20 cellular contexts compared by ENCODE assay signal in genomic region chrX:150087612-150088011, GRCh38.
DNase-seq lines count a peak whose midpoint lies in the region; ATAC-seq and TF ChIP-seq lines count a peak whose summit lies in the region.
"Had no signal": no experiment of that assay in that cellular context is flagged by ENCODE, and none has a peak within 500 bp of the region (broad histone marks: within the 10 kb centered on the region; RNA-seq: fewer than 3 reads in every experiment).

No MANE protein-coding gene starts in this region.

- H3K4me3 ChIP-seq in breast epithelium (no peak overlapping the region), Panc1 (ENCODE audit: low read depth in 2 of 2, low read length in 2 of 2) (no peak overlapping the region), endodermal cell (ENCODE audit: low read length) (no peak overlapping the region), skeletal muscle tissue (ENCODE audit: low read length in 3 of 3) (no peak overlapping the region)
- H3K4me3 ChIP-seq in effector memory CD4-positive, alpha-beta T cell (ENCODE audit: insufficient read depth, low read depth, low read length, poor library complexity, severe bottlenecking), result no peak overlapping the region
- H3K4me3 ChIP-seq: MG63 had no signal

- intact Hi-C loops in MCF 10A (cut with micrococcal nuclease) (loop anchor here (5.0 kb wide), 1 partner anchor 115 kb away; no protein-coding TSS in a partner anchor), breast epithelium (cut with DNase I; ENCODE audit: low total_unique reads) (no loop called here), Panc1 (cut with micrococcal nuclease; ENCODE audit: unreplicated experiment) (no loop called here)

- peak; percentile 18 for DNase-seq in MCF 10A (ENCODE audit: unreplicated experiment)
- DNase-seq in breast epithelium (ENCODE audit: low spot score in 2 of 2), result no peak
- no peak for DNase-seq in Panc1 (ENCODE audit: low read depth, low spot score)
- DNase-seq in endodermal cell, result no peak
- no peak for DNase-seq in DMS 273 (lab: John Stamatoyannopoulos, UW; ENCODE audit: unreplicated experiment)
- DNase-seq in mesothelial cell of epicardium (ENCODE audit: low spot score in 2 of 2, unreplicated experiment in 2 of 2), result no peak
- no peak for DNase-seq in effector memory CD4-positive, alpha-beta T cell
- DNase-seq: CD4-positive, alpha-beta memory T cell; GOT3; MG63; NCI-H1092; NCI-H1436 treated with DMSO at 0.1 percent for 48 hours; NCI-H2029 treated with DMSO at 0.1 percent for 48 hours; NCI-H748 treated with DMSO at 0.1 percent for 48 hours; NK-92 treated with Interleukin-12 subunit alpha and Interleukin-12 subunit beta, amount 100 ng/mL, for 24 hours; OCI-M1; RPMI8226; SIG-M5 had no signal

- BruUV-seq in MCF 10A (replicated peaks; lab: Mats Ljungman, UMichigan), result no TSS peak
- BruUV-seq in Panc1 (replicated peaks; lab: Mats Ljungman, UMichigan), result no TSS peak

- in situ Hi-C loops in Panc1 (cut with HindIII; ENCODE audit: low pct_unique_long_range_greater_than_20kb, low sequenced_read_pairs), result no loop called here

- 84% methylated on average over 1 of the region's 2 CpGs; no CpG with 5 or more reads in 1 of the 2 experiments for WGBS in endodermal cell (ENCODE audit: insufficient coverage in 1 of 2, insufficient read length in 1 of 2), 2 experiments

- H3K4me3 Mint-ChIP-seq in MCF 10A (ENCODE audit: unreplicated experiment) (no peak overlapping the region), endodermal cell (no peak overlapping the region), mesothelial cell of epicardium (no peak overlapping the region)
- H3K4me3 Mint-ChIP-seq: CD4-positive, alpha-beta memory T cell had no signal

- H3K9ac ChIP-seq in endodermal cell (ENCODE audit: extremely low read depth, low read length, poor library complexity, severe bottlenecking) (no peak overlapping the region), skeletal muscle tissue (ENCODE audit: low read depth in 1 of 3, low read length in 3 of 3) (no peak overlapping the region)

- no peaks in the 10 kb centered on the region for H3K4me1 ChIP-seq in breast epithelium
- 0 out of 2 replicates have a peak, but pooled peaks cover 3% of the 10 kb centered on the region for H3K4me1 ChIP-seq in Panc1 (ENCODE audit: control insufficient read depth, insufficient read depth, low read length)
- H3K4me1 ChIP-seq in endodermal cell (ENCODE audit: control insufficient read depth, insufficient read depth, low read length), result no peaks in the 10 kb centered on the region
- peaks cover 11 to 19% (median 17%) of the 10 kb centered on the region in 3 donors for H3K4me1 ChIP-seq in skeletal muscle tissue (ENCODE audit: control insufficient read depth in 3 of 3, insufficient read depth in 3 of 3, low read length in 3 of 3)
- H3K4me1 ChIP-seq in effector memory CD4-positive, alpha-beta T cell (ENCODE audit: control insufficient read depth, insufficient read depth, low read length, poor library complexity, severe bottlenecking), result no peaks in the 10 kb centered on the region

- H3K27ac ChIP-seq in breast epithelium (no peak overlapping the region), Panc1 (ENCODE audit: low read length) (no peak overlapping the region), endodermal cell (ENCODE audit: low read depth, low read length) (no peak overlapping the region), skeletal muscle tissue (ENCODE audit: low read depth, low read length) (peak overlapping the region; percentile 71)
- H3K27ac ChIP-seq in effector memory CD4-positive, alpha-beta T cell (ENCODE audit: insufficient read depth, low read length, poor library complexity, severe bottlenecking), result no peak overlapping the region
- H3K27ac ChIP-seq: HL-60 had no signal

- H3K27me3 ChIP-seq in breast epithelium (peaks cover 0 to 27% of the 10 kb centered on the region in 2 donors), Panc1 (ENCODE audit: control insufficient read depth, insufficient read depth, low read length) (no peaks in the 10 kb centered on the region), endodermal cell (ENCODE audit: control insufficient read depth, insufficient read depth, low read length, poor library complexity, severe bottlenecking) (no peaks in the 10 kb centered on the region), skeletal muscle tissue (ENCODE audit: control insufficient read depth in 3 of 3, insufficient read depth in 3 of 3, low read length in 3 of 3) (no peaks in the 10 kb centered on the region)
- H3K27me3 ChIP-seq in effector memory CD4-positive, alpha-beta T cell (replicated peaks; ENCODE audit: control insufficient read depth, insufficient read depth, low read length, poor library complexity, severe bottlenecking), result no peaks in the 10 kb centered on the region
- H3K27me3 ChIP-seq: MG63 had no signal

- H3K9me3 Mint-ChIP-seq in MCF 10A (ENCODE audit: unreplicated experiment) (no peaks in the 10 kb centered on the region), endodermal cell (peaks cover 50% of the 10 kb centered on the region), mesothelial cell of epicardium (peaks cover 16% of the 10 kb centered on the region)
- H3K9me3 Mint-ChIP-seq: CD4-positive, alpha-beta memory T cell had no signal

- H3K27me3 Mint-ChIP-seq in MCF 10A (ENCODE audit: insufficient read depth, unreplicated experiment), result no peaks in the 10 kb centered on the region
- no peaks in the 10 kb centered on the region for H3K27me3 Mint-ChIP-seq in endodermal cell (ENCODE audit: insufficient read depth)
- H3K27me3 Mint-ChIP-seq in mesothelial cell of epicardium (ENCODE audit: low read depth), result no peaks in the 10 kb centered on the region
- H3K27me3 Mint-ChIP-seq: CD4-positive, alpha-beta memory T cell had no signal

- H3K27ac Mint-ChIP-seq in MCF 10A (ENCODE audit: low read depth, unreplicated experiment) (no peak overlapping the region), endodermal cell (no peak overlapping the region), mesothelial cell of epicardium (no peak overlapping the region)

- H3K9me3 ChIP-seq in breast epithelium (no peaks in the 10 kb centered on the region), Panc1 (ENCODE audit: control insufficient read depth, insufficient read depth, low read depth, low read length) (no peaks in the 10 kb centered on the region), endodermal cell (ENCODE audit: control insufficient read depth, low read length) (no peaks in the 10 kb centered on the region), skeletal muscle tissue (ENCODE audit: control insufficient read depth in 3 of 3, low read length in 3 of 3) (no peaks in the 10 kb centered on the region)
- no peaks in the 10 kb centered on the region for H3K9me3 ChIP-seq in effector memory CD4-positive, alpha-beta T cell (ENCODE audit: control insufficient read depth, low read length)
- H3K9me3 ChIP-seq: MG63 had no signal

- TF ChIP-seq POLR2A in breast epithelium (IDR thresholded peaks at IDR 0.05), result no peak

- POLR2A ChIA-PET in MCF 10A (lab: Yijun Ruan, JAX) (no interaction called here), Panc1 (lab: Charles Lee) (no interaction called here)

- ATAC-seq in Panc1, result no peak

- CTCF ChIA-PET in MCF 10A (lab: Yijun Ruan, JAX), result no interaction called here
- CTCF ChIA-PET in Panc1 (lab: Charles Lee), result no interaction called here

- H3K36me3 Mint-ChIP-seq in MCF 10A (ENCODE audit: insufficient read depth, unreplicated experiment) (no peaks in the 10 kb centered on the region), endodermal cell (ENCODE audit: low read depth) (no peaks in the 10 kb centered on the region), mesothelial cell of epicardium (no peaks in the 10 kb centered on the region)
- H3K36me3 Mint-ChIP-seq: CD4-positive, alpha-beta memory T cell had no signal

- H3K36me3 ChIP-seq in breast epithelium, result no peaks in the 10 kb centered on the region
- no peaks in the 10 kb centered on the region for H3K36me3 ChIP-seq in Panc1 (ENCODE audit: control insufficient read depth, insufficient read depth, low read length)
- H3K36me3 ChIP-seq in endodermal cell (ENCODE audit: control insufficient read depth, insufficient read depth, low read length), result no peaks in the 10 kb centered on the region
- no peaks in the 10 kb centered on the region for H3K36me3 ChIP-seq in skeletal muscle tissue (ENCODE audit: control insufficient read depth in 3 of 3, insufficient read depth in 3 of 3, low read length in 3 of 3)
- H3K36me3 ChIP-seq in effector memory CD4-positive, alpha-beta T cell (ENCODE audit: control insufficient read depth, insufficient read depth, low read length), result no peaks in the 10 kb centered on the region
- H3K36me3 ChIP-seq: MG63 had no signal

- TF ChIP-seq CTCF in MCF 10A (IDR thresholded peaks at IDR 0.05; ENCODE audit: unreplicated experiment), result no peak
- no peak for TF ChIP-seq CTCF in breast epithelium (IDR thresholded peaks at IDR 0.05)
- TF ChIP-seq CTCF in Panc1 (IDR thresholded peaks at IDR 0.05), result peak; percentile 6; the same call in 1 of the 2 replicates
- peak; percentile 45 for TF ChIP-seq CTCF in endodermal cell (conservative IDR thresholded peaks at IDR 0.05)
- TF ChIP-seq CTCF in mesothelial cell of epicardium (IDR thresholded peaks at IDR 0.05; ENCODE audit: unreplicated experiment), result no peak

- peaks cover 28% of the 10 kb centered on the region for H3K4me1 Mint-ChIP-seq in MCF 10A (ENCODE audit: insufficient read depth, unreplicated experiment)
- H3K4me1 Mint-ChIP-seq in endodermal cell, result no peaks in the 10 kb centered on the region
- H3K4me1 Mint-ChIP-seq in mesothelial cell of epicardium, result no peaks in the 10 kb centered on the region
- H3K4me1 Mint-ChIP-seq: CD4-positive, alpha-beta memory T cell had no signal

Comparison
In these comparisons a context has a peak if more than half of its experiments do, and no peak if none do; other contexts are left out.
1. CTCF ChIP-seq: peak in Panc1 (single experiment) and endodermal cell (single experiment); none in MCF 10A (single experiment), breast epithelium (0 of 3) and mesothelial cell of epicardium (single experiment).